ENCODE assay signal across 14 cellular contexts in the genomic region with DNA sequence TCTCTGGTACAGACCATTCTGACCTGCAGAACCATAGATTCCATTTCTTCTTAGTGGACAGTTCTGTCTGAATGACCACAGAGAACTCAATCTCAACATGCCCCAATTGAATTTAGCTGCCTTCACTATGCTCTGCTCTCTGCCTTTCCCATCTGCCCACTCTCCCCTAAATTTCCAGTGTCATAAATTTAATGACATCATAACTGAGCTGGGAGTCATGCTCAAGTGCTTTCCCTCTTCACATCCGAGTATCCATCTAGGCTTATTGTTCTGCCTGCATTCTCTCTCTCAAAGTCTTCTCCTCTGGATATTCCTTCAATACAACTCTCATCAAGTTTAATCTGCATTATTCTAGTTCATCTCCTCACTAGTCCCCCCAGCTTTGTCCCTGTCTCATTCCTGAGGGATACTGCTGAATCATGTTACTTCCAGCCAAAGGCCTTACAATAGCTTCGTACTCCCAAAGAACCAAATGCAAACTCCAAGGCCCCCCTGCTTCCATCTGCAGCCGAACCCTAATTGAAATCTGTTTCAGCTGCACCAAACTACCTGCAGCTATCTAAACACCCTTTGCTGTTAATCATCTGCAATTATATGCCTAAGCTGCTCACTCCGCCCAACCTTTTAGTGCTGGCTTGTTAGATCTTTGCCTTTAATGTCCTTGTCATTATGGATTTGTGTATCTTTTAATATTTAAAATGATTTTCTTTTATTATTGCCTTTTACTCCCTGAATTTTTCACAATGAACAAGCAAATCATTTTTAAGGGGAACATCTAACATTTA.
"Had no signal": no experiment of that assay in that cellular context is flagged by ENCODE, and none has a peak within 500 bp of the region (broad histone marks: within the 10 kb centered on the region; RNA-seq: fewer than 3 reads in every experiment).

No MANE protein-coding gene starts in this region.

- H3K27ac ChIP-seq: adrenal gland, coronary artery, ovary, skin epidermis, testis had no signal

- H3K27ac Mint-ChIP-seq: activated T-helper 2 cell treated with anti-CD3 and anti-CD28 coated beads, Interferon-gamma antibody, Interleukin-2, Interleukin-4, amounts not matched to agents 10 μg/mL and 5 μg/mL and 100 μg/mL, durations not matched to agents 14 hours and 24 hours and 36 hours; stimulated activated naive CD8-positive, alpha-beta T cell treated with anti-CD3 and anti-CD28 coated beads, Interleukin-15, amount 100 ng/mL, for 72 hours had no signal

- H3K4me1 ChIP-seq: adrenal gland, testis had no signal

- H3K4me3 ChIP-seq: adrenal gland, coronary artery, ovary, skin epidermis, testis had no signal

- H3K9me3 ChIP-seq: adrenal gland, ovary, testis had no signal

- H3K27me3 ChIP-seq: adrenal gland, ovary, testis had no signal

- ATAC-seq: stimulated activated naive CD8-positive, alpha-beta T cell treated with anti-CD3 and anti-CD28 coated beads, Interleukin-15, amount 100 ng/mL, for 72 hours had no signal

- H3K27me3 Mint-ChIP-seq: stimulated activated naive CD8-positive, alpha-beta T cell treated with anti-CD3 and anti-CD28 coated beads, Interleukin-15, amount 100 ng/mL, for 72 hours had no signal

- DNase-seq: activated CD4-positive, alpha-beta T cell treated with anti-CD3 and anti-CD28 coated beads for 48 hours; activated CD8-positive, alpha-beta memory T cell treated with anti-CD3 and anti-CD28 coated beads for 24 hours; activated naive CD4-positive, alpha-beta T cell treated with anti-CD3 and anti-CD28 coated beads, Interleukin-2, amount 50 U/mL, for 16 hours; adrenal gland; caudate nucleus; effector CD8-positive, alpha-beta T cell; kidney; ovary; stimulated activated CD4-positive, alpha-beta T cell treated with anti-CD3 and anti-CD28 coated beads, Interleukin-4, amount 100 ng/mL, for 4 hours; stimulated activated naive CD8-positive, alpha-beta T cell treated with anti-CD3 and anti-CD28 coated beads, Interleukin-15, amount 100 ng/mL, for 72 hours; testis had no signal

- H3K9me3 Mint-ChIP-seq: activated T-helper 2 cell treated with anti-CD3 and anti-CD28 coated beads, Interferon-gamma antibody, Interleukin-2, Interleukin-4, amounts not matched to agents 10 μg/mL and 5 μg/mL and 100 μg/mL, durations not matched to agents 14 hours and 24 hours and 36 hours had no signal

- H3K4me3 Mint-ChIP-seq: stimulated activated naive CD8-positive, alpha-beta T cell treated with anti-CD3 and anti-CD28 coated beads, Interleukin-15, amount 100 ng/mL, for 72 hours had no signal

- H3K36me3 ChIP-seq: adrenal gland, ovary had no signal
